ENCODE assay signal across 26 cellular contexts in the genomic region with DNA sequence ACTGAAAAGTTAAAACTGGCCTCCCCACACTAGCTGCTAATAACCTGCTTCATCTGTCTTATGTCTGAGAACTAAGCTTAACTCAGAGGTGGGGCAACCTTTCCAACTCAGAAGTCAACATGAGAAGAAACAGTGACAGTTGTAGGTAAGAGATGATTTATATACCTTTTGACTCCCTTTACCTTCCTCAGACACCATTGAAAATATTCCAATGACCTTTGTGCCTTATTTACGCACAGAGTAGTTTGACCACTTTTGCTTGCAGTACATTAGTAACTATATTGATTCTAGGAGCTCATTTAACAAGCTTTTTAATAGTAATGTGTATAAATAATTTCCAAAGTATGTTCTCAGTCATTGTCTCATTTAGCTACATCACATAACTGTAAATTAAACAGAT.
"Had no signal": no experiment of that assay in that cellular context is flagged by ENCODE, and none has a peak within 500 bp of the region (broad histone marks: within the 10 kb centered on the region; RNA-seq: fewer than 3 reads in every experiment).

No MANE protein-coding gene starts in this region.

- H3K4me1 ChIP-seq: adrenal gland, body of pancreas, colonic mucosa had no signal

- ATAC-seq: activated CD4-positive, alpha-beta T cell treated with anti-CD3 and anti-CD28 coated beads for 36 hours; activated CD8-positive, alpha-beta memory T cell treated with anti-CD3 and anti-CD28 coated beads, Interleukin-2, amount 10 ng/mL, durations not matched to agents 7 days and 5 days; activated CD8-positive, alpha-beta T cell treated with anti-CD3 and anti-CD28 coated beads, Interleukin-2, amount 10 ng/mL, durations not matched to agents 7 days and 5 days; activated naive CD8-positive, alpha-beta T cell treated with anti-CD3 and anti-CD28 coated beads, Interleukin-2, amount 50 U/mL, for 24 hours; body of pancreas; esophagus mucosa had no signal

- H3K27ac ChIP-seq: adrenal gland, body of pancreas, colonic mucosa had no signal

- H3K27me3 ChIP-seq: adrenal gland, body of pancreas, colonic mucosa had no signal

- H3K4me3 ChIP-seq: adrenal gland, body of pancreas, colonic mucosa had no signal

- H3K36me3 ChIP-seq: adrenal gland, colonic mucosa had no signal

- H3K9me3 ChIP-seq: adrenal gland, body of pancreas, colonic mucosa had no signal

- DNase-seq: activated CD4-positive, alpha-beta memory T cell treated with anti-CD3 and anti-CD28 coated beads for 36 hours; activated CD4-positive, alpha-beta T cell treated with anti-CD3 and anti-CD28 coated beads for 36 hours; activated CD4-positive, alpha-beta T cell treated with anti-CD3 and anti-CD28 coated beads, Interleukin-2, amount 10 ng/mL, durations not matched to agents 24 days and 14 days; activated CD4-positive, CD25-positive, alpha-beta regulatory T cell; activated CD4-positive, CD25-positive, alpha-beta regulatory T cell treated with anti-CD3 and anti-CD28 coated beads, Interleukin-2, amount 50 U/mL, for 72 hours; activated CD8-positive, alpha-beta memory T cell treated with anti-CD3 and anti-CD28 coated beads, Interleukin-2, amount 10 ng/mL, durations not matched to agents 7 days and 5 days; activated CD8-positive, alpha-beta memory T cell treated with anti-CD3 and anti-CD28 coated beads, Interleukin-2, amount 50 U/mL, for 4 hours; activated CD8-positive, alpha-beta T cell treated with anti-CD3 and anti-CD28 coated beads, Interleukin-2, amount 10 ng/mL, durations not matched to agents 7 days and 5 days; activated effector memory CD4-positive, alpha-beta T cell treated with anti-CD3 and anti-CD28 coated beads, Interleukin-2, amount 50 U/mL, for 16 hours; activated naive CD4-positive, alpha-beta T cell treated with anti-CD3 and anti-CD28 coated beads for 36 hours; activated naive CD8-positive, alpha-beta T cell treated with anti-CD3 and anti-CD28 coated beads for 36 hours; activated naive CD8-positive, alpha-beta T cell treated with anti-CD3 and anti-CD28 coated beads, Interleukin-2, amount 50 U/mL, for 24 hours; activated T-cell treated with anti-CD3 and anti-CD28 coated beads, Interleukin-2, amount 50 U/mL, for 1 hour; activated T-cell treated with anti-CD3 and anti-CD28 coated beads, Interleukin-2, amount 50 U/mL, for 48 hours; adrenal gland; amygdala; aorta; body of pancreas; caudate nucleus; colonic mucosa; effector CD8-positive, alpha-beta T cell; foreskin fibroblast; head of caudate nucleus; hypothalamus; T1000 had no signal
